In the genomic region with DNA sequence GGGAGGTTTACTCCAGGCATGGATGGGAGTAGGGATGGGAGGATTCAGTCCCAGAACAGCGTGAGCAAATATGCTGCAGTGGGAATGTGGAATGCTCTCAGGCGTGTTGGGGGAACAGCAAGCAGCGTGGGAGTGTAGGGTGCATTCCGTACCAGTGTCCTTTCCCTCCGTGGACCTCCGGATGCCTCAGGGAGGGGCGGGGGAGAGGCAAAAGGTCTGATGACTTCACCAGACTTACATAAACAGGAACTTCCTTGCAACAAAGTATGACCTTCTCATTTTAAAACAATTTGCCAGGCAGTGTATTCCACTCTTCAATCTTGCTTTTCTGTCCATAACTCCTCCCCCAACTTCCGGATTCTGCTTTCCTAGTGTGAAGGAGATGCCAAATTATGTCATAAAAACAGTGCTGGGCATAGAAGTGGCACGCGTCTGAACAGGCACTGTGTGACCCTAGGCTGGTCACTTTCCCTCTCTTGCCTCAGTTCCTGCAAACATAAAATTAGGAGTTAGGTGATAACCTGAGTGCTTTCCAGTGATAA, we compare ENCODE assay signal across 9 cellular contexts. TPM values are rescaled to one million over a fixed set of nuclear protein-coding genes. Genes with fewer than 3 reads are reported as not detected.
DNase-seq lines count a peak whose midpoint lies in the region; ATAC-seq, FAIRE-seq and TF ChIP-seq lines count a peak whose summit lies in the region.
"Had no signal": no experiment of that assay in that cellular context is flagged by ENCODE, and none has a peak within 500 bp of the region (broad histone marks: within the 10 kb centered on the region; RNA-seq: fewer than 3 reads in every experiment).

No MANE protein-coding gene starts in this region.

- POLR2A ChIA-PET in K562 (lab: Yijun Ruan, JAX) = no interaction called here
- POLR2A ChIA-PET in activated CD4-positive, alpha-beta memory T cell treated with anti-CD3 and anti-CD28 coated beads for 36 hours (lab: Charles Lee) = no interaction called here

- H3K36me3 ChIP-seq in K562 (ENCODE audit: control insufficient read depth, insufficient read depth, low read length) = no peaks in the 10 kb centered on the region

- peaks cover 0 to 13% of the 10 kb centered on the region in 2 experiments; a peak in 2 of 5 replicates for H3K27me3 ChIP-seq in K562 (ENCODE audit: control insufficient read depth in 2 of 2, insufficient read depth in 2 of 2, low read length in 2 of 2)

- no peak for ATAC-seq in K562
- no peak for ATAC-seq in GM21528 (IDR thresholded peaks at IDR 0.05; ENCODE audit: low FRiP score, unreplicated experiment)
- ATAC-seq in GM19455 (IDR thresholded peaks at IDR 0.05; ENCODE audit: unreplicated experiment) = no peak
- no peak for ATAC-seq in HG03378 (IDR thresholded peaks at IDR 0.05; ENCODE audit: unreplicated experiment)
- ATAC-seq: stimulated activated naive CD8-positive, alpha-beta T cell treated with anti-CD3 and anti-CD28 coated beads, Interleukin-15, Interleukin-2, amounts not matched to agents 100 U/mL and 50 U/mL, for 24 hours had no signal

- H3K9ac ChIP-seq in K562 (ENCODE audit: insufficient read depth in 1 of 2, low read depth in 2 of 2, low read length in 2 of 2) = no peak overlapping the region

- FAIRE-seq in K562 (lab: Jason Lieb, UNC) = no peak

- no peaks in the 10 kb centered on the region for H3K79me2 ChIP-seq in K562 (ENCODE audit: control insufficient read depth, insufficient read depth, low read length)

- intact Hi-C loops in K562 (cut with micrococcal nuclease) = no loop called here
- intact Hi-C loops in activated CD4-positive, alpha-beta memory T cell treated with anti-CD3 and anti-CD28 coated beads for 36 hours (cut with micrococcal nuclease) = no loop called here

- in situ Hi-C loops in KBM-7 (cut with MboI; ENCODE audit: low pct_unique_long_range_greater_than_20kb, low sequenced_read_pairs) (no loop called here), K562 (cut with MboI) (loop anchor here (25.0 kb wide), 1 partner anchor 977 kb away; no protein-coding TSS in a partner anchor)

- H3K36me3 Mint-ChIP-seq in activated CD4-positive, alpha-beta memory T cell treated with anti-CD3 and anti-CD28 coated beads for 36 hours = no peaks in the 10 kb centered on the region

- TF ChIP-seq EP300 in K562 (IDR thresholded peaks at IDR 0.05; ENCODE audit: low read length) = no peak

- 3% methylated on average over 6 of the region's 10 CpGs for WGBS in K562 (ENCODE audit: insufficient coverage, low coverage, missing lambda C conversion rate)

- peaks cover 5% of the 10 kb centered on the region for H3K4me1 Mint-ChIP-seq in activated CD4-positive, alpha-beta memory T cell treated with anti-CD3 and anti-CD28 coated beads for 36 hours (ENCODE audit: low read depth)

- no peaks in the 10 kb centered on the region for H3K9me3 Mint-ChIP-seq in activated CD4-positive, alpha-beta memory T cell treated with anti-CD3 and anti-CD28 coated beads for 36 hours

- TF ChIP-seq POLR2A in K562 (conservative IDR thresholded peaks at IDR 0.05) = no peak

- no peak for TF ChIP-seq RAD21 in K562 (CRISPR knock-in tag; conservative IDR thresholded peaks at IDR 0.05 in 1 of 2, IDR thresholded peaks at IDR 0.05 in 1 of 2)

- no TSS peak for BruUV-seq in K562 (replicated peaks; lab: Mats Ljungman, UMichigan)

- no peak for TF ChIP-seq CTCF in K562 (IDR thresholded peaks at IDR 0.05 in 2 of 3, conservative IDR thresholded peaks at IDR 0.05 in 1 of 3; ENCODE audit: insufficient read depth in 2 of 3, low read depth in 1 of 3, low read length in 3 of 3)

- H2AFZ ChIP-seq in K562 (ENCODE audit: low read depth, low read length) = no peak overlapping the region; the same call in 1 of the 2 replicates

- no peak overlapping the region for H3K27ac ChIP-seq in K562 (ENCODE audit: extremely low read depth, low read depth, low read length)

- no peak overlapping the region for H3K27ac Mint-ChIP-seq in activated CD4-positive, alpha-beta memory T cell treated with anti-CD3 and anti-CD28 coated beads for 36 hours

- no peaks in the 10 kb centered on the region for H3K9me3 ChIP-seq in K562 (replicated peaks; ENCODE audit: control insufficient read depth, insufficient read depth, low read depth, low read length)

- CTCF ChIA-PET in K562 (lab: Yijun Ruan, JAX; ENCODE audit: low intra/inter-chr PET ratio) = no interaction called here
- CTCF ChIA-PET in activated CD4-positive, alpha-beta memory T cell treated with anti-CD3 and anti-CD28 coated beads for 36 hours (lab: Charles Lee) = no interaction called here

- H3K27me3 Mint-ChIP-seq in activated CD4-positive, alpha-beta memory T cell treated with anti-CD3 and anti-CD28 coated beads for 36 hours = no peaks in the 10 kb centered on the region

- H4K20me1 ChIP-seq in K562 (replicated peaks; ENCODE audit: control insufficient read depth, insufficient read depth, low read length) = no peaks in the 10 kb centered on the region

- no peak overlapping the region for H3K4me3 ChIP-seq in K562

- no peaks in the 10 kb centered on the region; a peak in 1 of 5 replicates for H3K4me1 ChIP-seq in K562 (replicated peaks in 1 of 2; ENCODE audit: control insufficient read depth in 2 of 2, insufficient read depth in 2 of 2, low read length in 2 of 2)

- H3K4me2 ChIP-seq in K562 (ENCODE audit: insufficient read depth, low read length) = no peak overlapping the region

- no peak overlapping the region for H3K4me3 Mint-ChIP-seq in activated CD4-positive, alpha-beta memory T cell treated with anti-CD3 and anti-CD28 coated beads for 36 hours

- no peaks in the 10 kb centered on the region for H3K9me1 ChIP-seq in K562 (ENCODE audit: control insufficient read depth, insufficient read depth, low read length)

- DNase-seq in KBM-7 = peak; percentile 87
- no peak for DNase-seq in K562 (ENCODE audit: extremely low read depth in 1 of 4, low spot score in 3 of 4)
- peak; percentile 87 for DNase-seq in islet precursor cell
- peak; percentile 73 for DNase-seq in stromal cell of bone marrow (ENCODE audit: low read depth)
- no peak for DNase-seq in activated CD4-positive, alpha-beta memory T cell treated with anti-CD3 and anti-CD28 coated beads for 36 hours
- DNase-seq: stimulated activated naive CD8-positive, alpha-beta T cell treated with anti-CD3 and anti-CD28 coated beads, Interleukin-15, Interleukin-2, amounts not matched to agents 100 U/mL and 50 U/mL, for 24 hours had no signal

TF ChIP-seq in K562, 482 proteins besides CTCF, POLR2A, EP300 and RAD21 (continues in another document):
- TF ChIP-seq MAZ (CRISPR knock-in tag; conservative IDR thresholded peaks at IDR 0.05 in 1 of 2, IDR thresholded peaks at IDR 0.05 in 1 of 2) (0 out of 4 replicates have a peak, but pooled peaks of 1 of the 2 experiments have one; percentile 33), ELF1 (tag; IDR thresholded peaks at IDR 0.05) (0 out of 2 replicates have a peak, but pooled peaks have one; percentile 41), ETV1 (tag; conservative IDR thresholded peaks at IDR 0.05; ENCODE audit: low read depth) (peak; percentile 43; the same call in 1 of the 2 replicates), ZNF175 (CRISPR knock-in tag; IDR thresholded peaks at IDR 0.05; ENCODE audit: low read depth) (peak; percentile 73), NR2C2 (CRISPR knock-in tag; IDR thresholded peaks at IDR 0.05) (no peak), NR2C2 (tag; IDR thresholded peaks at IDR 0.05) (peak; percentile 71; the same call in 1 of the 2 replicates)
- TF ChIP-seq, protein P1, sequence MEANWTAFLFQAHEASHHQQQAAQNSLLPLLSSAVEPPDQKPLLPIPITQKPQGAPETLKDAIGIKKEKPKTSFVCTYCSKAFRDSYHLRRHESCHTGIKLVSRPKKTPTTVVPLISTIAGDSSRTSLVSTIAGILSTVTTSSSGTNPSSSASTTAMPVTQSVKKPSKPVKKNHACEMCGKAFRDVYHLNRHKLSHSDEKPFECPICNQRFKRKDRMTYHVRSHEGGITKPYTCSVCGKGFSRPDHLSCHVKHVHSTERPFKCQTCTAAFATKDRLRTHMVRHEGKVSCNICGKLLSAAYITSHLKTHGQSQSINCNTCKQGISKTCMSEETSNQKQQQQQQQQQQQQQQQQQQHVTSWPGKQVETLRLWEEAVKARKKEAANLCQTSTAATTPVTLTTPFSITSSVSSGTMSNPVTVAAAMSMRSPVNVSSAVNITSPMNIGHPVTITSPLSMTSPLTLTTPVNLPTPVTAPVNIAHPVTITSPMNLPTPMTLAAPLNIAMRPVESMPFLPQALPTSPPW (CRISPR knock-in tag; IDR thresholded peaks at IDR 0.05) = peak; percentile 62; the same call in 1 of the 2 replicates
- TF ChIP-seq, protein P2, sequence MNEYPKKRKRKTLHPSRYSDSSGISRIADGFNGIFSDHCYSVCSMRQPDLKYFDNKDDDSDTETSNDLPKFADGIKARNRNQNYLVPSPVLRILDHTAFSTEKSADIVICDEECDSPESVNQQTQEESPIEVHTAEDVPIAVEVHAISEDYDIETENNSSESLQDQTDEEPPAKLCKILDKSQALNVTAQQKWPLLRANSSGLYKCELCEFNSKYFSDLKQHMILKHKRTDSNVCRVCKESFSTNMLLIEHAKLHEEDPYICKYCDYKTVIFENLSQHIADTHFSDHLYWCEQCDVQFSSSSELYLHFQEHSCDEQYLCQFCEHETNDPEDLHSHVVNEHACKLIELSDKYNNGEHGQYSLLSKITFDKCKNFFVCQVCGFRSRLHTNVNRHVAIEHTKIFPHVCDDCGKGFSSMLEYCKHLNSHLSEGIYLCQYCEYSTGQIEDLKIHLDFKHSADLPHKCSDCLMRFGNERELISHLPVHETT (CRISPR knock-in tag; conservative IDR thresholded peaks at IDR 0.05 in 1 of 2, IDR thresholded peaks at IDR 0.05 in 1 of 2) = peak in 1 of 2 experiments; percentile 51; a peak in 1 of 4 replicates

RNA-seq across cellular contexts. Expression of a gene that starts 36.9 kb away (rescaled TPM):
- total RNA-seq in K562 (2011; cell fraction: chromatin; rRNA removed; ENCODE audit: low replicate concordance) = 189 and 251 TPM in 2 replicates
- 470 and 540 TPM in 2 replicates for total RNA-seq in K562 (2011; cell fraction: nucleolus; rRNA removed)
- total RNA-seq in K562 (2011; cell fraction: nucleoplasm; rRNA removed) = 645 and 1,259 TPM in 2 replicates
- total RNA-seq in K562 (2014; rRNA removed) = 1,954 and 2,610 TPM in 2 replicates
- total RNA-seq in K562 (2014; rRNA removed; fragmentation: Illumina TruSeq; extraction: Trizol) = 2,970 and 2,991 TPM in 2 replicates
- 3,128 and 3,349 TPM in 2 replicates for total RNA-seq in K562 (2015; rRNA removed; fragmentation: Illumina TruSeq; extraction: Trizol)
- 2,073 and 2,273 TPM in 2 replicates for total RNA-seq in K562 (2021)
- 2,373 and 2,467 TPM in 2 replicates for polyA plus RNA-seq in K562 (2011; rRNA removed)
- polyA plus RNA-seq in K562 (2011; cell fraction: cytosol; rRNA removed) = 982 and 1,470 TPM in 2 replicates
- polyA plus RNA-seq in K562 (2011; cell fraction: nucleus; rRNA removed) = 1,025 and 1,886 TPM in 2 replicates
- polyA plus RNA-seq in K562 (2012) = 3,284 and 4,946 TPM in 2 replicates
- 2,856 and 3,318 TPM in 2 replicates for polyA plus RNA-seq in K562 (2014; fragmentation: Illumina TruSeq; extraction: Trizol)
- polyA plus RNA-seq in K562 (2014; fragmentation: Nextera tagmentation; extraction: Ambion mirVana) = 1,000 to 10,000 TPM; 2,078 to 2,436 TPM
- 1,938 and 2,430 TPM in 2 replicates for polyA plus RNA-seq in K562 (2014; rRNA removed)
- 655 and 700 TPM in 2 replicates for polyA minus RNA-seq in K562 (2011; rRNA and poly(A)+ RNA removed)
- polyA minus RNA-seq in K562 (2011; cell fraction: cytosol; rRNA and poly(A)+ RNA removed) = 685 and 976 TPM in 2 replicates
- polyA minus RNA-seq in K562 (2011; cell fraction: nucleus; rRNA and poly(A)+ RNA removed) = 201 and 409 TPM in 2 replicates
- 1,000 to 10,000 TPM; 4,165 to 4,237 TPM for total RNA-seq in activated CD4-positive, alpha-beta memory T cell treated with anti-CD3 and anti-CD28 coated beads for 36 hours

Comparison
In these comparisons a context has a peak if more than half of its experiments do, and no peak if none do; other contexts are left out.
1. DNase-seq: peak in KBM-7 (single experiment), islet precursor cell (single experiment) and stromal cell of bone marrow (single experiment); none in K562 (0 of 4) and activated CD4-positive, alpha-beta memory T cell treated with anti-CD3 and anti-CD28 coated beads for 36 hours (single experiment).